In genomic region chr9:129860653-129861446, GRCh38 we compare ENCODE assay signal across 17 cellular contexts. TPM values are rescaled to one million over a fixed set of nuclear protein-coding genes. Genes with fewer than 3 reads are reported as not detected.
A peak's percentile ranks its signal among the peaks of the same experiment; 100 is the strongest.
DNase-seq lines count a peak whose midpoint lies in the region.
"Had no signal": no experiment of that assay in that cellular context is flagged by ENCODE, and none has a peak within 500 bp of the region (broad histone marks: within the 10 kb centered on the region; RNA-seq: fewer than 3 reads in every experiment).

No MANE protein-coding gene starts in this region.

- peaks cover 62% of the 10 kb centered on the region for H3K36me3 Mint-ChIP-seq in T-helper 2 cell treated with Interferon-gamma antibody and Interleukin-4, amounts not matched to agents 5 μg/mL and 100 μg/mL, for 36 hours (ENCODE audit: low read depth)
- peaks cover 10% of the 10 kb centered on the region for H3K36me3 Mint-ChIP-seq in activated naive CD8-positive, alpha-beta T cell
- peaks cover 56% of the 10 kb centered on the region for H3K36me3 Mint-ChIP-seq in stimulated activated naive CD8-positive, alpha-beta T cell treated with anti-CD3 and anti-CD28 coated beads, Interleukin-15, Interleukin-2, amounts not matched to agents 100 ng/mL and 50 ng/mL, for 24 hours (ENCODE audit: low read depth)

- H3K4me3 Mint-ChIP-seq in T-helper 2 cell treated with Interferon-gamma antibody and Interleukin-4, amounts not matched to agents 5 μg/mL and 100 μg/mL, for 36 hours: peak overlapping the region; percentile 55
- peak overlapping the region; percentile 54 for H3K4me3 Mint-ChIP-seq in activated naive CD8-positive, alpha-beta T cell
- H3K4me3 Mint-ChIP-seq in stimulated activated naive CD8-positive, alpha-beta T cell treated with anti-CD3 and anti-CD28 coated beads, Interleukin-15, Interleukin-2, amounts not matched to agents 100 ng/mL and 50 ng/mL, for 24 hours: peak overlapping the region; percentile 57

- no peaks in the 10 kb centered on the region for H3K27me3 ChIP-seq in MG63
- H3K27me3 ChIP-seq: upper lobe of right lung had no signal

- no peaks in the 10 kb centered on the region for H3K27me3 Mint-ChIP-seq in T-helper 2 cell treated with Interferon-gamma antibody and Interleukin-4, amounts not matched to agents 5 μg/mL and 100 μg/mL, for 36 hours (ENCODE audit: low read depth)
- H3K27me3 Mint-ChIP-seq in activated naive CD8-positive, alpha-beta T cell: no peaks in the 10 kb centered on the region
- H3K27me3 Mint-ChIP-seq in stimulated activated naive CD8-positive, alpha-beta T cell treated with anti-CD3 and anti-CD28 coated beads, Interleukin-15, Interleukin-2, amounts not matched to agents 100 ng/mL and 50 ng/mL, for 24 hours: no peaks in the 10 kb centered on the region

- peak overlapping the region; percentile 81 for H3K27ac Mint-ChIP-seq in T-helper 2 cell treated with Interferon-gamma antibody and Interleukin-4, amounts not matched to agents 5 μg/mL and 100 μg/mL, for 36 hours
- peak overlapping the region; percentile 84 for H3K27ac Mint-ChIP-seq in activated naive CD8-positive, alpha-beta T cell
- H3K27ac Mint-ChIP-seq in stimulated activated naive CD8-positive, alpha-beta T cell treated with anti-CD3 and anti-CD28 coated beads, Interleukin-15, Interleukin-2, amounts not matched to agents 100 ng/mL and 50 ng/mL, for 24 hours: peak overlapping the region; percentile 83

- peaks cover 50% of the 10 kb centered on the region for H3K4me1 Mint-ChIP-seq in T-helper 2 cell treated with Interferon-gamma antibody and Interleukin-4, amounts not matched to agents 5 μg/mL and 100 μg/mL, for 36 hours (ENCODE audit: low read depth)
- peaks cover 61% of the 10 kb centered on the region for H3K4me1 Mint-ChIP-seq in activated naive CD8-positive, alpha-beta T cell (ENCODE audit: low read depth)
- peaks cover 70% of the 10 kb centered on the region for H3K4me1 Mint-ChIP-seq in stimulated activated naive CD8-positive, alpha-beta T cell treated with anti-CD3 and anti-CD28 coated beads, Interleukin-15, Interleukin-2, amounts not matched to agents 100 ng/mL and 50 ng/mL, for 24 hours (ENCODE audit: low read depth)

- H3K9me3 ChIP-seq in MG63: no peaks in the 10 kb centered on the region
- H3K9me3 ChIP-seq: lower lobe of right lung, upper lobe of right lung had no signal

- H3K4me3 ChIP-seq in MG63: no peak overlapping the region
- H3K4me3 ChIP-seq: lower lobe of right lung, upper lobe of right lung had no signal

- no peaks in the 10 kb centered on the region for H3K9me3 Mint-ChIP-seq in T-helper 2 cell treated with Interferon-gamma antibody and Interleukin-4, amounts not matched to agents 5 μg/mL and 100 μg/mL, for 36 hours
- no peaks in the 10 kb centered on the region for H3K9me3 Mint-ChIP-seq in activated naive CD8-positive, alpha-beta T cell (ENCODE audit: low read depth)
- no peaks in the 10 kb centered on the region for H3K9me3 Mint-ChIP-seq in stimulated activated naive CD8-positive, alpha-beta T cell treated with anti-CD3 and anti-CD28 coated beads, Interleukin-15, Interleukin-2, amounts not matched to agents 100 ng/mL and 50 ng/mL, for 24 hours

- H3K36me3 ChIP-seq in MG63: 0 out of 2 replicates have a peak, but pooled peaks cover 4% of the 10 kb centered on the region

- peak; percentile 57 for DNase-seq in stimulated activated CD4-positive, alpha-beta T cell treated with anti-CD3 and anti-CD28 coated beads, Interleukin-4, amount 100 ng/mL, for 24 hours
- DNase-seq in stimulated activated CD4-positive, alpha-beta T cell treated with anti-CD3 and anti-CD28 coated beads, Interleukin-2, amount 100 ng/mL, for 48 hours: no peak
- DNase-seq in T-helper 2 cell treated with Interferon-gamma antibody and Interleukin-4, amounts not matched to agents 5 μg/mL and 100 μg/mL, for 36 hours (ENCODE audit: low spot score): peak; percentile 57
- DNase-seq in MG63 (no peak), NOMO-1 (lab: John Stamatoyannopoulos, UW; ENCODE audit: unreplicated experiment in 2 of 2) (no peak), pons (ENCODE audit: low spot score) (no peak)
- DNase-seq: cortex of kidney, islet precursor cell, Karpas-422, lower lobe of right lung, NCI-H1105, NCI-H2081, NCI-H510A, nucleus accumbens, upper lobe of right lung had no signal

RNA-seq across cellular contexts. Expression of gene USP20, which starts 25.6 kb away (rescaled TPM):
- 6.2 and 10.2 TPM in 2 replicates for total RNA-seq in MG63 (2014; rRNA removed; shearing (Covaris generic); ENCODE audit: low replicate concordance)

RNA-seq across cellular contexts. Expression of gene C9orf78, which starts 25.8 kb away (rescaled TPM):
- 48.7 and 116 TPM in 2 replicates for total RNA-seq in MG63 (2014; rRNA removed; shearing (Covaris generic); ENCODE audit: low replicate concordance)

RNA-seq across cellular contexts. Expression of gene TOR1A, which starts 36.9 kb away (rescaled TPM):
- 30.1 and 32.1 TPM in 2 replicates for total RNA-seq in MG63 (2014; rRNA removed; shearing (Covaris generic); ENCODE audit: low replicate concordance)

RNA-seq across cellular contexts. Expression of gene TOR1B, which starts 57.9 kb away (rescaled TPM):
- total RNA-seq in MG63 (2014; rRNA removed; shearing (Covaris generic); ENCODE audit: low replicate concordance): 31.8 and 43.6 TPM in 2 replicates

Comparison
In these comparisons a context has a peak if more than half of its experiments do, and no peak if none do; other contexts are left out.
1. DNase-seq: peak in stimulated activated CD4-positive, alpha-beta T cell treated with anti-CD3 and anti-CD28 coated beads, Interleukin-4, amount 100 ng/mL, for 24 hours (single experiment) and T-helper 2 cell treated with Interferon-gamma antibody and Interleukin-4, amounts not matched to agents 5 μg/mL and 100 μg/mL, for 36 hours (single experiment); none in stimulated activated CD4-positive, alpha-beta T cell treated with anti-CD3 and anti-CD28 coated beads, Interleukin-2, amount 100 ng/mL, for 48 hours (0 of 2), MG63 (single experiment), NOMO-1 (0 of 2) and pons (single experiment).
2. Peak in every context shown above with its lines, with median percentiles within 50 percentile points of each other: H3K27ac Mint-ChIP-seq and H3K4me3 Mint-ChIP-seq.